8 cellular contexts compared by ENCODE assay signal in genomic region chr1:211382714-211383480, GRCh38. TPM values are rescaled to one million over a fixed set of nuclear protein-coding genes. Genes with fewer than 3 reads are reported as not detected.
DNase-seq lines count a peak whose midpoint lies in the region; ATAC-seq and TF ChIP-seq lines count a peak whose summit lies in the region.

No MANE protein-coding gene starts in this region.

- DNase-seq in Caco-2: peak; percentile 93 to 94
- DNase-seq in HS-5 (ENCODE audit: low read depth): peak; percentile 72
- DNase-seq in activated T-cell treated with anti-CD3 and anti-CD28 coated beads for 1 hour (ENCODE audit: low read depth): peak; percentile 76
- peak; percentile 74 for DNase-seq in epidermal melanocyte (ENCODE audit: insufficient read length, low spot score)
- peak; percentile 94 for DNase-seq in midbrain (lab: John Stamatoyannopoulos, UW)
- DNase-seq in stimulated activated CD8-positive, alpha-beta memory T cell treated with anti-CD3 and anti-CD28 coated beads, Interleukin-15, amount 100 ng/mL, for 4 hours (ENCODE audit: low read depth in 2 of 2): peak; percentile 67

- peak overlapping the region; percentile 96 for H3K9ac ChIP-seq in OCI-LY1 (ENCODE audit: low read length)

- H3K4me3 Mint-ChIP-seq in Caco-2 (ENCODE audit: unreplicated experiment): peak overlapping the region; percentile 95

- H3K4me1 ChIP-seq in Caco-2 (no peaks in the 10 kb centered on the region), OCI-LY1 (ENCODE audit: insufficient read depth, low read length, severe bottlenecking) (peaks cover 19% of the 10 kb centered on the region)

- TSS peak; percentile 81 for BruUV-seq in Caco-2 (replicated peaks; lab: Mats Ljungman, UMichigan)

- H2AFZ ChIP-seq in OCI-LY1 (ENCODE audit: low read length): no peak overlapping the region

- H3K4me2 ChIP-seq in OCI-LY1 (ENCODE audit: low read length): peak overlapping the region; percentile 91

- H3K27me3 ChIP-seq in Caco-2 (replicated peaks; ENCODE audit: control insufficient read depth, insufficient read depth, low read length) (no peaks in the 10 kb centered on the region), OCI-LY1 (ENCODE audit: insufficient read depth, low read length) (no peaks in the 10 kb centered on the region)

- H3K36me3 ChIP-seq in Caco-2 (ENCODE audit: control insufficient read depth, insufficient read depth, low read length) (no peaks in the 10 kb centered on the region), OCI-LY1 (ENCODE audit: insufficient read depth, low read length) (no peaks in the 10 kb centered on the region)

- H4K20me1 ChIP-seq in OCI-LY1 (ENCODE audit: insufficient read depth, low read length): no peaks in the 10 kb centered on the region

- CTCF ChIA-PET in Caco-2 (lab: Charles Lee): interaction anchor here (0.7 to 1.2 kb wide), 3 partner anchors 59 to 679 kb away, joined by 3 to 4 read pairs (median 4); no protein-coding TSS in a partner anchor

- H3K79me2 ChIP-seq in OCI-LY1 (ENCODE audit: insufficient read depth, low read length): peaks cover 9% of the 10 kb centered on the region; the same call in 1 of the 2 replicates

- H3K9me3 Mint-ChIP-seq in Caco-2 (ENCODE audit: unreplicated experiment): no peaks in the 10 kb centered on the region

- H3K27me3 Mint-ChIP-seq in Caco-2 (ENCODE audit: insufficient read depth, unreplicated experiment): no peaks in the 10 kb centered on the region

- H3K4me1 Mint-ChIP-seq in Caco-2 (ENCODE audit: low read depth, unreplicated experiment): peaks cover 14% of the 10 kb centered on the region

- no peaks in the 10 kb centered on the region for H3F3A ChIP-seq in OCI-LY1 (ENCODE audit: insufficient read depth, low read length)

- H3K9me2 ChIP-seq in OCI-LY1 (ENCODE audit: low read depth, low read length): no peaks in the 10 kb centered on the region

- intact Hi-C loops in Caco-2 (cut with micrococcal nuclease; ENCODE audit: unreplicated experiment): loop anchor here (1.0 to 2.0 kb wide), 4 partner anchors 60 to 272 kb away; partner anchors contain the start of gene RCOR3

- H3K27ac Mint-ChIP-seq in Caco-2 (ENCODE audit: unreplicated experiment): peak overlapping the region; percentile 100

- ATAC-seq in GM21360 (IDR thresholded peaks at IDR 0.05; ENCODE audit: unreplicated experiment): peak; percentile 91

- H3K4me3 ChIP-seq in Caco-2 (ENCODE audit: low read depth, low read length): peak overlapping the region; percentile 58
- H3K4me3 ChIP-seq in OCI-LY1 (ENCODE audit: low read depth, low read length, poor library complexity, severe bottlenecking): peak overlapping the region; percentile 88

- peak overlapping the region; percentile 90 for H3K27ac ChIP-seq in OCI-LY1 (ENCODE audit: low read depth, low read length, poor library complexity, severe bottlenecking)

- H3K36me3 Mint-ChIP-seq in Caco-2 (ENCODE audit: insufficient read depth, unreplicated experiment): peaks cover 5% of the 10 kb centered on the region

- H3K9me3 ChIP-seq in Caco-2: no peaks in the 10 kb centered on the region
- H3K9me3 ChIP-seq in OCI-LY1 (ENCODE audit: low read length): no peaks in the 10 kb centered on the region

- TF ChIP-seq CTCF in Caco-2 (IDR thresholded peaks at IDR 0.05; ENCODE audit: insufficient read depth in 1 of 2, low read depth in 1 of 2, low read length in 1 of 2, severe bottlenecking in 1 of 2, unreplicated experiment in 1 of 2) (no peak), OCI-LY1 (IDR thresholded peaks at IDR 0.05; ENCODE audit: low read length) (no peak)

- POLR2A ChIA-PET in Caco-2 (lab: Charles Lee): interaction anchor here (0.6 to 0.7 kb wide), 2 partner anchors 131 to 1008 kb away, joined by 4 read pairs; no protein-coding TSS in a partner anchor

RNA-seq across cellular contexts. Expression of gene TRAF5, which starts 56.3 kb away (rescaled TPM):
- 8.5 and 8.8 TPM in 2 replicates for total RNA-seq in Caco-2 (2022)

Comparison
In these comparisons a context has a peak if more than half of its experiments do, and no peak if none do; other contexts are left out.
1. Peak in every context shown above with its lines: DNase-seq, ATAC-seq, H3K4me3 ChIP-seq and H3K27ac ChIP-seq.